ENCODE assay signal across 8 cellular contexts in genomic region chr6:170147832-170148708, GRCh38.
DNase-seq lines count a peak whose midpoint lies in the region; ATAC-seq and FAIRE-seq lines count a peak whose summit lies in the region.

No MANE protein-coding gene starts in this region.

- ATAC-seq in GM21515 (IDR thresholded peaks at IDR 0.05; ENCODE audit: unreplicated experiment) (peak; percentile 64), HG03045 (IDR thresholded peaks at IDR 0.05; ENCODE audit: unreplicated experiment) (no peak)

- DNase-seq in T-helper 9 cell (peak; percentile 9), cerebellum (ENCODE audit: low spot score) (peak; percentile 55), frontal cortex (ENCODE audit: low spot score in 2 of 2) (no peak), RCC 7860 (ENCODE audit: low spot score) (no peak), pons (ENCODE audit: low spot score) (no peak)
- peak; percentile 52 for DNase-seq in stimulated activated CD8-positive, alpha-beta memory T cell treated with anti-CD3 and anti-CD28 coated beads, Interleukin-12 subunit alpha, Interleukin-12 subunit beta, amount 100 ng/mL, for 4 hours (ENCODE audit: low read depth)

- FAIRE-seq in frontal cortex (lab: Jason Lieb, UNC) = no peak
- no peak for FAIRE-seq in RCC 7860 (lab: Jason Lieb, UNC)

Comparison
In these comparisons a context has a peak if more than half of its experiments do, and no peak if none do; other contexts are left out.
1. DNase-seq: peak in T-helper 9 cell (single experiment), cerebellum (single experiment) and stimulated activated CD8-positive, alpha-beta memory T cell treated with anti-CD3 and anti-CD28 coated beads, Interleukin-12 subunit alpha, Interleukin-12 subunit beta, amount 100 ng/mL, for 4 hours (single experiment); none in frontal cortex (0 of 2), RCC 7860 (single experiment) and pons (single experiment).